12 cellular contexts compared by ENCODE assay signal in genomic region chr3:113664523-113665094, GRCh38.
"Had no signal": no experiment of that assay in that cellular context is flagged by ENCODE, and none has a peak within 500 bp of the region (broad histone marks: within the 10 kb centered on the region; RNA-seq: fewer than 3 reads in every experiment).

No MANE protein-coding gene starts in this region.

- H3K27me3 Mint-ChIP-seq: activated CD4-positive, alpha-beta T cell treated with anti-CD3 and anti-CD28 coated beads for 36 hours; activated CD8-positive, alpha-beta T cell treated with anti-CD3 and anti-CD28 coated beads for 36 hours had no signal

- H3K27me3 ChIP-seq: SJSA1, tibial nerve had no signal

- H3K27ac Mint-ChIP-seq: activated CD4-positive, alpha-beta T cell treated with anti-CD3 and anti-CD28 coated beads for 36 hours; activated CD8-positive, alpha-beta T cell treated with anti-CD3 and anti-CD28 coated beads for 36 hours; activated T-cell treated with anti-CD3 and anti-CD28 coated beads, Interleukin-2, amount 50 U/mL, for 72 hours; T-helper 2 cell treated with Interferon-gamma antibody and Interleukin-4, amounts not matched to agents 5 μg/mL and 100 μg/mL, for 36 hours had no signal

- ATAC-seq: activated CD4-positive, alpha-beta T cell treated with anti-CD3 and anti-CD28 coated beads for 36 hours; activated CD8-positive, alpha-beta T cell treated with anti-CD3 and anti-CD28 coated beads for 36 hours; activated T-cell treated with anti-CD3 and anti-CD28 coated beads, Interleukin-2, amount 50 U/mL, for 72 hours had no signal

- H3K4me3 ChIP-seq: SJSA1, tibial nerve had no signal

- H3K9me3 Mint-ChIP-seq: activated CD8-positive, alpha-beta T cell treated with anti-CD3 and anti-CD28 coated beads for 36 hours; activated T-cell treated with anti-CD3 and anti-CD28 coated beads, Interleukin-2, amount 50 U/mL, for 72 hours; T-helper 2 cell treated with Interferon-gamma antibody and Interleukin-4, amounts not matched to agents 5 μg/mL and 100 μg/mL, for 36 hours had no signal

- H3K9me3 ChIP-seq: SJSA1, tibial nerve had no signal

- H3K4me3 Mint-ChIP-seq: activated CD4-positive, alpha-beta T cell treated with anti-CD3 and anti-CD28 coated beads for 36 hours; activated CD8-positive, alpha-beta T cell treated with anti-CD3 and anti-CD28 coated beads for 36 hours; activated T-cell treated with anti-CD3 and anti-CD28 coated beads, Interleukin-2, amount 50 U/mL, for 72 hours; T-helper 2 cell treated with Interferon-gamma antibody and Interleukin-4, amounts not matched to agents 5 μg/mL and 100 μg/mL, for 36 hours had no signal

- H3K27ac ChIP-seq: SJSA1, tibial nerve had no signal

- DNase-seq: activated CD4-positive, alpha-beta T cell treated with anti-CD3 and anti-CD28 coated beads for 36 hours; activated CD8-positive, alpha-beta memory T cell treated with anti-CD3 and anti-CD28 coated beads, Interleukin-2, amount 50 U/mL, for 4 hours; activated CD8-positive, alpha-beta T cell treated with anti-CD3 and anti-CD28 coated beads for 36 hours; activated gamma-delta T cell treated with Interleukin-2 at 50 U/mL for 16 hours; activated T-cell treated with anti-CD3 and anti-CD28 coated beads, Interleukin-2, amount 50 U/mL, for 72 hours; caudate nucleus; cortex of kidney; effector memory CD4-positive, alpha-beta T cell; SW 1271 had no signal
